ENCODE assay signal across 10 cellular contexts in genomic region chr19:39679791-39680168, GRCh38. TPM values are rescaled to one million over a fixed set of nuclear protein-coding genes. Genes with fewer than 3 reads are reported as not detected.
DNase-seq lines count a peak whose midpoint lies in the region; ATAC-seq and TF ChIP-seq lines count a peak whose summit lies in the region.
"Had no signal": no experiment of that assay in that cellular context is flagged by ENCODE, and none has a peak within 500 bp of the region (broad histone marks: within the 10 kb centered on the region; RNA-seq: fewer than 3 reads in every experiment).

No MANE protein-coding gene starts in this region.

- POLR2A ChIA-PET in activated CD8-positive, alpha-beta T cell treated with anti-CD3 and anti-CD28 coated beads, Interleukin-2, amount 10 ng/mL, durations not matched to agents 7 days and 5 days (lab: Charles Lee), result no interaction called here

- CTCF ChIA-PET in activated CD8-positive, alpha-beta T cell treated with anti-CD3 and anti-CD28 coated beads, Interleukin-2, amount 10 ng/mL, durations not matched to agents 7 days and 5 days (lab: Charles Lee), result no interaction called here

- peak overlapping the region; percentile 32 for H3K4me3 Mint-ChIP-seq in activated CD8-positive, alpha-beta T cell treated with anti-CD3 and anti-CD28 coated beads, Interleukin-2, amount 10 ng/mL, durations not matched to agents 7 days and 5 days
- H3K4me3 Mint-ChIP-seq: nephron had no signal

- no peak for TF ChIP-seq POLR2A in erythroblast (IDR thresholded peaks at IDR 0.05; ENCODE audit: low read length)

- no peak for DNase-seq in activated CD8-positive, alpha-beta T cell treated with anti-CD3 and anti-CD28 coated beads, Interleukin-2, amount 10 ng/mL, durations not matched to agents 7 days and 5 days
- DNase-seq in stimulated activated CD4-positive, alpha-beta T cell treated with anti-CD3 and anti-CD28 coated beads, Interleukin-15, amount 100 ng/mL, for 48 hours (ENCODE audit: low read depth in 2 of 2), result peak; percentile 47 to 51
- no peak for DNase-seq in left colon
- no peak for DNase-seq in activated gamma-delta T cell treated with Interleukin-2 at 50 U/mL for 16 hours
- no peak for DNase-seq in erythroblast (lab: John Stamatoyannopoulos, UW)
- DNase-seq in NCI-H226, result no peak
- DNase-seq: DMS79 had no signal

- H3K4me1 Mint-ChIP-seq in activated CD8-positive, alpha-beta T cell treated with anti-CD3 and anti-CD28 coated beads, Interleukin-2, amount 10 ng/mL, durations not matched to agents 7 days and 5 days (ENCODE audit: low read depth), result peaks cover 32% of the 10 kb centered on the region

- no peaks in the 10 kb centered on the region for H3K27me3 Mint-ChIP-seq in activated CD8-positive, alpha-beta T cell treated with anti-CD3 and anti-CD28 coated beads, Interleukin-2, amount 10 ng/mL, durations not matched to agents 7 days and 5 days (ENCODE audit: low read depth)

- peak; percentile 18 for ATAC-seq in GM18868 (IDR thresholded peaks at IDR 0.05; ENCODE audit: unreplicated experiment)
- peak; percentile 11 for ATAC-seq in HG02763 (IDR thresholded peaks at IDR 0.05; ENCODE audit: unreplicated experiment)
- peak; percentile 38 for ATAC-seq in activated CD8-positive, alpha-beta T cell treated with anti-CD3 and anti-CD28 coated beads, Interleukin-2, amount 10 ng/mL, durations not matched to agents 7 days and 5 days
- no peak for ATAC-seq in left colon

- H3K9me3 Mint-ChIP-seq in activated CD8-positive, alpha-beta T cell treated with anti-CD3 and anti-CD28 coated beads, Interleukin-2, amount 10 ng/mL, durations not matched to agents 7 days and 5 days (ENCODE audit: insufficient read depth), result no peaks in the 10 kb centered on the region
- H3K9me3 Mint-ChIP-seq: nephron had no signal

- peak overlapping the region; percentile 70 for H3K27ac Mint-ChIP-seq in activated CD8-positive, alpha-beta T cell treated with anti-CD3 and anti-CD28 coated beads, Interleukin-2, amount 10 ng/mL, durations not matched to agents 7 days and 5 days
- H3K27ac Mint-ChIP-seq: nephron had no signal

- no peaks in the 10 kb centered on the region for H3K36me3 Mint-ChIP-seq in activated CD8-positive, alpha-beta T cell treated with anti-CD3 and anti-CD28 coated beads, Interleukin-2, amount 10 ng/mL, durations not matched to agents 7 days and 5 days (ENCODE audit: low read depth)

- intact Hi-C loops in left colon (cut with DNase I, micrococcal nuclease), result loop anchor here in 1 of 2 donors (10.0 kb wide), 1 partner anchor 125 kb away; no protein-coding TSS in a partner anchor

RNA-seq across cellular contexts. Expression of gene LGALS16, which starts 24.1 kb away (rescaled TPM):
- total RNA-seq in activated CD8-positive, alpha-beta T cell treated with anti-CD3 and anti-CD28 coated beads, Interleukin-2, amount 10 ng/mL, durations not matched to agents 7 days and 5 days, result not detected
- total RNA-seq in left colon, result not detected

RNA-seq across cellular contexts. Expression of gene LGALS14, which starts 24.5 kb away (rescaled TPM):
- not detected for total RNA-seq in activated CD8-positive, alpha-beta T cell treated with anti-CD3 and anti-CD28 coated beads, Interleukin-2, amount 10 ng/mL, durations not matched to agents 7 days and 5 days
- total RNA-seq in left colon, result not detected

RNA-seq across cellular contexts. Expression of gene CLC, which starts 58.0 kb away (rescaled TPM):
- not detected for total RNA-seq in activated CD8-positive, alpha-beta T cell treated with anti-CD3 and anti-CD28 coated beads, Interleukin-2, amount 10 ng/mL, durations not matched to agents 7 days and 5 days
- total RNA-seq in left colon, result 1 to 10 TPM in 1 of 2 donors, not detected in 1; 1.8 TPM

Comparison
In these comparisons a context has a peak if more than half of its experiments do, and no peak if none do; other contexts are left out.
1. DNase-seq: peak in stimulated activated CD4-positive, alpha-beta T cell treated with anti-CD3 and anti-CD28 coated beads, Interleukin-15, amount 100 ng/mL, for 48 hours (2 of 2); none in activated CD8-positive, alpha-beta T cell treated with anti-CD3 and anti-CD28 coated beads, Interleukin-2, amount 10 ng/mL, durations not matched to agents 7 days and 5 days (single experiment), left colon (0 of 2), activated gamma-delta T cell treated with Interleukin-2 at 50 U/mL for 16 hours (single experiment), erythroblast (0 of 2) and NCI-H226 (single experiment).